27 cellular contexts compared by ENCODE assay signal in the genomic region with DNA sequence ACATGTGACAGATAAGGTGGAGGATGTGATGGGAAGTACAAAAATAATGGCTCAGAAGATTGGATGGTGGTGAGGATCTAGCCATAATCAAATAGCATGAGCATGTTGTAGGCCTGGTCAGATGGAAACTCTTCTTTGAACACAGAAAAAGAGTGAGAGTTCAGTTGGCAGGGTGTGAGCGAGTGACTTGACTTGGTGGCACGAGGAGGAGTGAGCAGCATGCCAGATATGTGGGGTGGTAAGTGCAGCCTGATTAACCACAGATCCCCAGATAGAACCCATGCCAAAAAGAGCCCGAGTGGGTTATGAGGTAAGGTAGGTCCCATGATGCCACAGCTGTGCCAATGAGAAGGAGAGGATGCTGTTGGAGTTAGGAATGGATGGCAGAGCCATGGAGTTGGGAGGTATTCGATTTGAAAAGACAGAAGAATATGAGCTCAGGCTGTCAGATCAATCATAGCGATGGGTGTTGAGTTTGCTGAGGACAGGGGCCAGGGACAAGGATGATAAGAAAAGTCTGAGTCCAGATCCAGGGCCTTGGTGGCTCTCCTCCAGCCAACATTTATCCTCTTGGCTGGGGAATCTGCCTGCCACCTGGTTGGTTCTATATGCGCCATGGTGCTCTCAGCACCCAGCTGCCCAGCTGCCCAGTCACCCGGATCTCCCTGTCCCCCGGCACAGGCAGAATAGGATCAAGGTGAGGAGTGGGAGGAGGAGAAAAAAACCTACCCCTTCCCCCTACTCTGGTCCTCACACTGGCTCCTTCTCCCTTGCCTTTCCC. TPM values are rescaled to one million over a fixed set of nuclear protein-coding genes. Genes with fewer than 3 reads are reported as not detected.
A peak's percentile ranks its signal among the peaks of the same experiment; 100 is the strongest.
DNase-seq lines count a peak whose midpoint lies in the region; ATAC-seq, FAIRE-seq and TF ChIP-seq lines count a peak whose summit lies in the region.
"Had no signal": no experiment of that assay in that cellular context is flagged by ENCODE, and none has a peak within 500 bp of the region (broad histone marks: within the 10 kb centered on the region; RNA-seq: fewer than 3 reads in every experiment).

No MANE protein-coding gene starts in this region.

- H3K36me3 Mint-ChIP-seq in progenitor cell of endocrine pancreas (ENCODE audit: insufficient read depth) = peaks cover 6% of the 10 kb centered on the region
- H3K36me3 Mint-ChIP-seq: CD14-positive monocyte, immature natural killer cell had no signal

- no peak overlapping the region for H3K4me3 ChIP-seq in body of pancreas
- H3K4me3 ChIP-seq: adrenal gland, coronary artery, mucosa of descending colon, upper lobe of right lung had no signal

- H3K4me1 ChIP-seq in body of pancreas = peaks cover 23% of the 10 kb centered on the region

- peak; percentile 25 for ATAC-seq in body of pancreas
- peak; percentile 42 to 76 for ATAC-seq in left cardiac atrium
- no peak for ATAC-seq in HG02870 (IDR thresholded peaks at IDR 0.05; ENCODE audit: unreplicated experiment)
- no peak for ATAC-seq in HG03280 (IDR thresholded peaks at IDR 0.05; ENCODE audit: unreplicated experiment)
- ATAC-seq: activated T-cell treated with anti-CD3 and anti-CD28 coated beads, Interleukin-2, amount 50 U/mL, for 72 hours; mucosa of descending colon; upper lobe of right lung had no signal

- no peak overlapping the region for H3K4me3 Mint-ChIP-seq in progenitor cell of endocrine pancreas (ENCODE audit: low read depth)
- H3K4me3 Mint-ChIP-seq: activated B cell treated with CpG ODN at 0.5 μM for 24 hours; activated T-cell treated with anti-CD3 and anti-CD28 coated beads, Interleukin-2, amount 50 U/mL, for 72 hours; CD14-positive monocyte; immature natural killer cell; nephron progenitor cell had no signal

- TF ChIP-seq POLR2A in GM12891 (IDR thresholded peaks at IDR 0.05; ENCODE audit: low read depth, low read length) (no peak), body of pancreas (IDR thresholded peaks at IDR 0.05) (no peak)

- no peaks in the 10 kb centered on the region for H3K36me3 ChIP-seq in body of pancreas (replicated peaks in 1 of 2; ENCODE audit: insufficient read depth in 1 of 2, low read depth in 2 of 2)
- H3K36me3 ChIP-seq: adrenal gland, brain microvascular endothelial cell, upper lobe of right lung had no signal

- DNase-seq in GM12891 (ENCODE audit: insufficient read length, low spot score) (no peak), body of pancreas (peak in 2 of 4 donors; percentile 13 to 28), left cardiac atrium (no peak), progenitor cell of endocrine pancreas (ENCODE audit: low spot score, unreplicated experiment) (no peak), germinal center (ENCODE audit: low spot score) (no peak)
- DNase-seq: activated B cell treated with CpG ODN at 0.5 μM for 24 hours; activated CD4-positive, alpha-beta T cell treated with anti-CD3 and anti-CD28 coated beads, Interleukin-2, amount 50 U/mL, for 1 hour; activated naive CD4-positive, alpha-beta T cell treated with Interleukin-2 at 50 U/mL for 16 hours; activated T-cell treated with anti-CD3 and anti-CD28 coated beads, Interleukin-2, amount 50 U/mL, for 72 hours; adrenal gland; brain microvascular endothelial cell; foreskin melanocyte; hypothalamus; immature natural killer cell; mucosa of descending colon; NCI-H1694; NCI-H510A treated with DMSO at 0.1 percent for 48 hours; nephron progenitor cell; SHP77 treated with DMSO at 0.1 percent for 48 hours; stimulated activated CD4-positive, alpha-beta T cell treated with anti-CD3 and anti-CD28 coated beads, Interleukin-2, amount 100 ng/mL, for 48 hours; SW 1271; upper lobe of right lung had no signal

- FAIRE-seq in GM12891 (lab: Jason Lieb, UNC) = peak; percentile 50
- FAIRE-seq: H1 had no signal

- peaks cover 5% of the 10 kb centered on the region for H3K27me3 Mint-ChIP-seq in progenitor cell of endocrine pancreas
- H3K27me3 Mint-ChIP-seq: activated B cell treated with CpG ODN at 0.5 μM for 24 hours had no signal

- TF ChIP-seq CTCF in body of pancreas (IDR thresholded peaks at IDR 0.05) = no peak
- TF ChIP-seq CTCF in progenitor cell of endocrine pancreas (IDR thresholded peaks at IDR 0.05; ENCODE audit: unreplicated experiment) = no peak

- H3K9me3 Mint-ChIP-seq in progenitor cell of endocrine pancreas (ENCODE audit: low read depth) = peaks cover 11% of the 10 kb centered on the region
- H3K9me3 Mint-ChIP-seq: activated T-cell treated with anti-CD3 and anti-CD28 coated beads, Interleukin-2, amount 50 U/mL, for 72 hours; CD14-positive monocyte; immature natural killer cell; nephron progenitor cell had no signal

- peak overlapping the region in 1 of 4 donors; percentile 74 for H3K27ac ChIP-seq in body of pancreas
- H3K27ac ChIP-seq: adrenal gland, brain microvascular endothelial cell, coronary artery, upper lobe of right lung had no signal

- intact Hi-C loops in body of pancreas (cut with DNase I) (no loop called here), left cardiac atrium (cut with DNase I) (no loop called here)

- peaks cover 21% of the 10 kb centered on the region for H3K4me1 Mint-ChIP-seq in progenitor cell of endocrine pancreas (ENCODE audit: low read depth)
- H3K4me1 Mint-ChIP-seq: immature natural killer cell, nephron progenitor cell had no signal

- WGBS in body of pancreas, 2 donors = 60 to 69% methylated on average over 6 to 7 of the region's 8 CpGs

- peak overlapping the region; percentile 14 for H3K27ac Mint-ChIP-seq in progenitor cell of endocrine pancreas
- H3K27ac Mint-ChIP-seq: activated B cell treated with CpG ODN at 0.5 μM for 24 hours; activated T-cell treated with anti-CD3 and anti-CD28 coated beads, Interleukin-2, amount 50 U/mL, for 72 hours; nephron progenitor cell had no signal

- H3K9me3 ChIP-seq in body of pancreas = no peaks in the 10 kb centered on the region
- H3K9me3 ChIP-seq: adrenal gland, mucosa of descending colon, upper lobe of right lung had no signal

- no peaks in the 10 kb centered on the region for H3K27me3 ChIP-seq in body of pancreas
- H3K27me3 ChIP-seq: adrenal gland, brain microvascular endothelial cell, upper lobe of right lung had no signal

TF ChIP-seq in GM12891, 5 proteins besides CTCF, POLR2A, EP300 and RAD21:
- TF ChIP-seq SPI1 (IDR thresholded peaks at IDR 0.05; ENCODE audit: low read depth, low read length) (no peak), PAX5 (IDR thresholded peaks at IDR 0.05; ENCODE audit: insufficient read depth, low read length, severe bottlenecking) (no peak)
TF ChIP-seq in GM12891: peak in this region for 0.

RNA-seq across cellular contexts. Expression of gene GARNL3, which starts 16.5 kb away (rescaled TPM):
- 2.9 TPM for polyA plus RNA-seq in GM12891 (2012; ENCODE audit: low read depth, missing spikeins)
- 10 to 100 TPM in 1 of 2 donors, 1 to 10 TPM in 1; 5.9 to 23.6 TPM for total RNA-seq in body of pancreas
- 10 to 100 TPM; 10.0 to 11.2 TPM for total RNA-seq in left cardiac atrium
- 21.4 and 28.3 TPM in 2 replicates for total RNA-seq in progenitor cell of endocrine pancreas

Comparison
In these comparisons a context has a peak if more than half of its experiments do, and no peak if none do; other contexts are left out.
1. ATAC-seq: peak in body of pancreas (single experiment) and left cardiac atrium (2 of 2); none in HG02870 (single experiment) and HG03280 (single experiment).